In the genomic region with DNA sequence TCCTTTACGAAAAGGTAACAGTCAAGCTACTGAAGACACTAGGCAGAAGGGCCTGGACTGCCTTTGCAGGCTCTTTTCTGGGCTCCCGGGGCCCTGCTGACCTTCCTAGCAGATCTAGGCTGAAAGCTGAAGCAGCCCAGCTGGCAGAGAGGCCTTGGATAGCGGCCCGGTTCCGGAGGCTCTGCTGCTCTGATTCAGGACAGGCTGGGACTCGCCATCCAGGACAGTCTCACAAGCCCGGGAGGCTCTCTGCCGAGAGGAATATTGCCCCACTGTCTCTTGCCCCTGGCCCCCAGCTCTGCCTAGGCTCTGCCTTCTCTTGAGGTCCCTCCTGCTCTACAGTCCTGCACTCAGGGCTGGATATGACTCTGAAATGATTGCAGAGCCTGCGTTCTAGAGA, we compare ENCODE assay signal across 13 cellular contexts.
A peak's percentile ranks its signal among the peaks of the same experiment; 100 is the strongest.
DNase-seq lines count a peak whose midpoint lies in the region; ATAC-seq and TF ChIP-seq lines count a peak whose summit lies in the region.
"Had no signal": no experiment of that assay in that cellular context is flagged by ENCODE, and none has a peak within 500 bp of the region (broad histone marks: within the 10 kb centered on the region; RNA-seq: fewer than 3 reads in every experiment).

No MANE protein-coding gene starts in this region.

- intact Hi-C loops in esophagus squamous epithelium (cut with DNase I) (loop anchor here (5.0 to 10.0 kb wide), 2 partner anchors 76 to 101 kb away; no protein-coding TSS in a partner anchor), left lung (cut with DNase I) (loop anchor here in 1 of 2 donors (5.0 to 10.0 kb wide), 2 partner anchors 76 to 101 kb away; no protein-coding TSS in a partner anchor), spleen (cut with DNase I; ENCODE audit: low total_unique reads) (loop anchor here (5.0 kb wide), 1 partner anchor 76 kb away; no protein-coding TSS in a partner anchor)

- no peaks in the 10 kb centered on the region for H3K36me3 Mint-ChIP-seq in activated T-cell treated with anti-CD3 and anti-CD28 coated beads, Interleukin-2, amount 50 U/mL, for 24 hours (ENCODE audit: low read depth)

- no peak overlapping the region for H3K27ac Mint-ChIP-seq in activated T-cell treated with anti-CD3 and anti-CD28 coated beads, Interleukin-2, amount 50 U/mL, for 24 hours
- H3K27ac Mint-ChIP-seq: activated T-cell treated with anti-CD3 and anti-CD28 coated beads, Interleukin-2, amount 50 U/mL, for 72 hours; B cell; nephron had no signal

- H3K9me3 ChIP-seq in GM23248 (ENCODE audit: low read depth), result no peaks in the 10 kb centered on the region
- H3K9me3 ChIP-seq in esophagus squamous epithelium, result no peaks in the 10 kb centered on the region
- H3K9me3 ChIP-seq in left lung, result no peaks in the 10 kb centered on the region
- no peaks in the 10 kb centered on the region for H3K9me3 ChIP-seq in spleen

- H3K4me3 Mint-ChIP-seq in activated T-cell treated with anti-CD3 and anti-CD28 coated beads, Interleukin-2, amount 50 U/mL, for 24 hours, result no peak overlapping the region
- H3K4me3 Mint-ChIP-seq: activated T-cell treated with anti-CD3 and anti-CD28 coated beads, Interleukin-2, amount 50 U/mL, for 72 hours; B cell; nephron had no signal

- no peak overlapping the region for H3K4me3 ChIP-seq in GM23248
- no peak overlapping the region for H3K4me3 ChIP-seq in esophagus squamous epithelium
- H3K4me3 ChIP-seq in left lung, result no peak overlapping the region
- H3K4me3 ChIP-seq in spleen, result no peak overlapping the region

- no peaks in the 10 kb centered on the region for H3K9me2 ChIP-seq in GM23248 (ENCODE audit: insufficient read depth)

- H3K27ac ChIP-seq in GM23248 (no peak overlapping the region), esophagus squamous epithelium (peak overlapping the region; percentile 23 to 43 (median 30)), left lung (peak overlapping the region in 1 of 2 donors; percentile 8), spleen (peak overlapping the region in 7 of 8 donors; percentile 3 to 44 (median 32))
- H3K27ac ChIP-seq: brain microvascular endothelial cell, epithelial cell of prostate had no signal

- H3K79me2 ChIP-seq in GM23248 (ENCODE audit: insufficient read depth), result no peaks in the 10 kb centered on the region

- H3K4me1 Mint-ChIP-seq in activated T-cell treated with anti-CD3 and anti-CD28 coated beads, Interleukin-2, amount 50 U/mL, for 24 hours (ENCODE audit: low read depth), result no peaks in the 10 kb centered on the region
- H3K4me1 Mint-ChIP-seq: nephron had no signal

- no peak overlapping the region for H3K4me2 ChIP-seq in GM23248 (ENCODE audit: unreplicated experiment)

- H3K36me3 ChIP-seq in GM23248 (ENCODE audit: low read depth) (no peaks in the 10 kb centered on the region), esophagus squamous epithelium (no peaks in the 10 kb centered on the region), left lung (no peaks in the 10 kb centered on the region), spleen (no peaks in the 10 kb centered on the region)
- H3K36me3 ChIP-seq: brain microvascular endothelial cell had no signal

- no peak for ATAC-seq in left lung

- H4K20me1 ChIP-seq in GM23248 (ENCODE audit: insufficient read depth), result no peaks in the 10 kb centered on the region

- no peaks in the 10 kb centered on the region for H3K27me3 Mint-ChIP-seq in activated T-cell treated with anti-CD3 and anti-CD28 coated beads, Interleukin-2, amount 50 U/mL, for 24 hours

- in situ Hi-C loops in GM23248 (cut with MboI), result no loop called here

- DNase-seq in GM23248, result peak; percentile 46
- DNase-seq in esophagus squamous epithelium (lab: John Stamatoyannopoulos, UW), result no peak
- DNase-seq in left lung, result peak; percentile 45 to 73
- no peak for DNase-seq in spleen
- no peak for DNase-seq in NCI-H526 (lab: John Stamatoyannopoulos, UW)
- DNase-seq in NCI-H146 (lab: John Stamatoyannopoulos, UW), result no peak
- DNase-seq in activated T-cell treated with anti-CD3 and anti-CD28 coated beads, Interleukin-2, amount 50 U/mL, for 24 hours, result no peak
- DNase-seq in activated T-cell treated with anti-CD3 and anti-CD28 coated beads, Interleukin-2, amount 50 U/mL, for 1 hour, result no peak

- no peak overlapping the region for H2AFZ ChIP-seq in GM23248

- TF ChIP-seq CTCF in esophagus squamous epithelium (IDR thresholded peaks at IDR 0.05) (no peak), left lung (IDR thresholded peaks at IDR 0.05) (no peak), spleen (IDR thresholded peaks at IDR 0.05 in 8 of 11, conservative IDR thresholded peaks at IDR 0.05 in 3 of 11) (no peak)

- H3K4me1 ChIP-seq in GM23248 (ENCODE audit: insufficient read depth) (no peaks in the 10 kb centered on the region), esophagus squamous epithelium (peaks cover 9 to 33% (median 16%) of the 10 kb centered on the region in 3 donors), left lung (peaks cover 4 to 11% of the 10 kb centered on the region in 2 donors), spleen (peaks cover 0 to 30% (median 7%) of the 10 kb centered on the region in 6 donors)

- 17 to 20% methylated on average over 9 of the region's 9 CpGs for WGBS in GM23248 (ENCODE audit: low coverage in 1 of 2, low lambda C conversion rate in 2 of 2, missing lambda C conversion rate in 2 of 2), 2 experiments
- WGBS in esophagus squamous epithelium, 2 donors, result 34 to 35% methylated on average over 5 to 8 of the region's 9 CpGs
- 47 to 84% (median 77%) methylated on average over 9 of the region's 9 CpGs for WGBS in spleen, 5 donors

- H3F3A ChIP-seq in GM23248 (ENCODE audit: insufficient read depth), result no peaks in the 10 kb centered on the region

- no peaks in the 10 kb centered on the region for H3K9me3 Mint-ChIP-seq in activated T-cell treated with anti-CD3 and anti-CD28 coated beads, Interleukin-2, amount 50 U/mL, for 24 hours
- H3K9me3 Mint-ChIP-seq: activated T-cell treated with anti-CD3 and anti-CD28 coated beads, Interleukin-2, amount 50 U/mL, for 72 hours; nephron had no signal

- H3K9ac ChIP-seq in GM23248, result no peak overlapping the region

- H3K27me3 ChIP-seq in GM23248 (replicated peaks; ENCODE audit: insufficient read depth) (peaks cover 9% of the 10 kb centered on the region), esophagus squamous epithelium (no peaks in the 10 kb centered on the region), left lung (no peaks in the 10 kb centered on the region), spleen (replicated peaks in 1 of 7) (no peaks in the 10 kb centered on the region)

- TF ChIP-seq POLR2A in esophagus squamous epithelium (IDR thresholded peaks at IDR 0.05) (no peak), spleen (IDR thresholded peaks at IDR 0.05) (no peak)

Comparison
In these comparisons a context has a peak if more than half of its experiments do, and no peak if none do; other contexts are left out.
1. DNase-seq: peak in GM23248 (single experiment) and left lung (2 of 2); none in esophagus squamous epithelium (single experiment), spleen (single experiment), NCI-H526 (0 of 2), NCI-H146 (single experiment), activated T-cell treated with anti-CD3 and anti-CD28 coated beads, Interleukin-2, amount 50 U/mL, for 24 hours (single experiment) and activated T-cell treated with anti-CD3 and anti-CD28 coated beads, Interleukin-2, amount 50 U/mL, for 1 hour (single experiment).